ENCODE assay signal across 8 cellular contexts in the genomic region with DNA sequence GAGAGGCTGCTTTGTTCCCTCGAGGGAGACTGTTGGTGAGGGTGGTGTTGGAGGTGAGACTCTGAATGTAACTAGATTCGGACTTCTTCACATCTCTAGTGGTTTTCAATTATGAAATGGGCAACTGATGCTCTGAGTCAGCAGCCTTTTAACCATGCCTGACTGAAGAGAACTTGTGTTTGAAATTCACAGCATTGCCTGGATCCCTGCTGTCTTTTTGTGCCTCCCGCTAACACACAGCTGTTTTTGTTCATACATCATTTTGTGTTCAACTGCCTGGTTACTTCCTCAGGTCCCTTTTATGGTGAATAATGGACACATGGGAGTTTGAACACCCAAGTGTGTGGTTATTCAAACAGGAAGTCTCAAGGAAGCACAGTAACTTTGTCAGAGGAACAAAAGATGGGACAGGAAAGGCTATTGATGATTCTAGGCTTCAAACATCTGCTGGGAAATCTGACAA.
DNase-seq lines count a peak whose midpoint lies in the region; ATAC-seq and TF ChIP-seq lines count a peak whose summit lies in the region.

No MANE protein-coding gene starts in this region.

- DNase-seq in EH (ENCODE audit: low read depth) = peak; percentile 95
- DNase-seq in NCI-H146 (lab: John Stamatoyannopoulos, UW) = peak; percentile 77
- DNase-seq in cardiac fibroblast (ENCODE audit: low read depth in 2 of 2) = peak; percentile 65 to 95
- peak; percentile 85 for DNase-seq in non-pigmented ciliary epithelial cell (ENCODE audit: low read depth)
- no peak for DNase-seq in stimulated activated naive CD8-positive, alpha-beta T cell treated with anti-CD3 and anti-CD28 coated beads, Interleukin-15, Interleukin-2, amounts not matched to agents 100 U/mL and 50 U/mL, for 24 hours
- no peak for DNase-seq in putamen (ENCODE audit: low spot score)
- DNase-seq in KG1 (lab: John Stamatoyannopoulos, UW) = no peak

- H3K4me3 ChIP-seq in cardiac fibroblast (replicated peaks in 1 of 2; ENCODE audit: low read depth in 2 of 2, low read length in 2 of 2) = no peak overlapping the region

- TF ChIP-seq CTCF in cardiac fibroblast (IDR thresholded peaks at IDR 0.05; ENCODE audit: low read depth, low read length) = no peak

- ATAC-seq in stimulated activated naive CD8-positive, alpha-beta T cell treated with anti-CD3 and anti-CD28 coated beads, Interleukin-15, Interleukin-2, amounts not matched to agents 100 U/mL and 50 U/mL, for 24 hours = no peak
- ATAC-seq in HG03432 (IDR thresholded peaks at IDR 0.05; ENCODE audit: unreplicated experiment) = no peak

Comparison
In these comparisons a context has a peak if more than half of its experiments do, and no peak if none do; other contexts are left out.
1. DNase-seq: peak in EH (single experiment), NCI-H146 (single experiment), cardiac fibroblast (2 of 2) and non-pigmented ciliary epithelial cell (single experiment); none in stimulated activated naive CD8-positive, alpha-beta T cell treated with anti-CD3 and anti-CD28 coated beads, Interleukin-15, Interleukin-2, amounts not matched to agents 100 U/mL and 50 U/mL, for 24 hours (single experiment), putamen (single experiment) and KG1 (single experiment).